Comparison of ENCODE assay signal across 16 cellular contexts in the genomic region with DNA sequence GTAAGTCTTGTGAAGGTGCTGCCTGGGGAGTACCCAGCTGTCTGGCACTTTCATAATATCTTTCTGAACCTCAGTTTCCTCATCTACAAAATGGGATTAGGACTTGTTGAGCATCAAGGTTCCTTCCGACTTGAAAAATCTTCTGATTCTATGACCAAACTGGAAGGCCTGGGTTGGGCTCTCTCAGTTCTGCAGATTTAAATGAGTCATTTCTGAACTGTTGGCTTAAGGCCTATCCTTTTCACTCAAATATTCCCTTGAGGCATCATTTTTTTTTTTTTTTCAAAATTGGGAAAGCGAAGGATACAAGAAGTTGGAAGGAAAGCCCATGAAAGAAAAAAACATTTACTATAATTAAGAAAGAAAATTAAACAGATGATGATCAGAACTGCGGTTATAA. TPM values are rescaled to one million over a fixed set of nuclear protein-coding genes. Genes with fewer than 3 reads are reported as not detected.
A peak's percentile ranks its signal among the peaks of the same experiment; 100 is the strongest.
DNase-seq lines count a peak whose midpoint lies in the region; ATAC-seq, FAIRE-seq and TF ChIP-seq lines count a peak whose summit lies in the region.
"Had no signal": no experiment of that assay in that cellular context is flagged by ENCODE, and none has a peak within 500 bp of the region (broad histone marks: within the 10 kb centered on the region; RNA-seq: fewer than 3 reads in every experiment).

No MANE protein-coding gene starts in this region.

- peak overlapping the region; percentile 45 for H3K27ac ChIP-seq in vagina
- no peak overlapping the region for H3K27ac ChIP-seq in neuronal stem cell (replicated peaks; ENCODE audit: low read length)
- H3K27ac ChIP-seq in small intestine (ENCODE audit: low read depth in 1 of 2, low read length in 1 of 2): no peak overlapping the region
- H3K27ac ChIP-seq: neutrophil, SJSA1, WERI-Rb-1 had no signal

- H2BK120ac ChIP-seq in neuronal stem cell (ENCODE audit: low read depth, low read length): no peak overlapping the region

- peaks cover 17% of the 10 kb centered on the region for H3K4me1 ChIP-seq in vagina
- H3K4me1 ChIP-seq in neuronal stem cell (ENCODE audit: control insufficient read depth in 2 of 2, insufficient read depth in 1 of 2, low read depth in 1 of 2, low read length in 2 of 2): peaks cover 0 to 6% of the 10 kb centered on the region in 2 donors
- no peaks in the 10 kb centered on the region for H3K4me1 ChIP-seq in small intestine (ENCODE audit: control insufficient read depth in 2 of 2, insufficient read depth in 1 of 2, low read depth in 1 of 2, low read length in 1 of 2)

- H3K4me3 Mint-ChIP-seq in MCF 10A (ENCODE audit: unreplicated experiment): no peak overlapping the region
- H3K4me3 Mint-ChIP-seq: activated naive CD4-positive, alpha-beta T cell treated with anti-CD3 and anti-CD28 coated beads for 36 hours; memory B cell; stimulated activated naive CD8-positive, alpha-beta T cell treated with anti-CD3 and anti-CD28 coated beads, Interleukin-15, Interleukin-2, amounts not matched to agents 100 ng/mL and 50 ng/mL, for 24 hours had no signal

- no peak overlapping the region for H2AK5ac ChIP-seq in neuronal stem cell (ENCODE audit: low read depth, low read length)

- no peak overlapping the region for H4K8ac ChIP-seq in neuronal stem cell (ENCODE audit: low read depth, low read length)

- H3K4me3 ChIP-seq in vagina: no peak overlapping the region
- H3K4me3 ChIP-seq in neuronal stem cell (ENCODE audit: low read length in 2 of 2): no peak overlapping the region
- no peak overlapping the region for H3K4me3 ChIP-seq in small intestine (ENCODE audit: low read depth in 1 of 2, low read length in 2 of 2)
- H3K4me3 ChIP-seq: SJSA1, skin epidermis had no signal

- CTCF ChIA-PET in MCF 10A (lab: Yijun Ruan, JAX): interaction anchor here (1.2 to 1.3 kb wide), 2 partner anchors 11 to 36 kb away, joined by 3 to 4 read pairs; no protein-coding TSS in a partner anchor

- H3K27me3 ChIP-seq in vagina: no peaks in the 10 kb centered on the region
- H3K27me3 ChIP-seq in neuronal stem cell (ENCODE audit: control insufficient read depth in 3 of 3, insufficient read depth in 3 of 3, low read depth in 1 of 3, low read length in 3 of 3): no peaks in the 10 kb centered on the region
- no peaks in the 10 kb centered on the region for H3K27me3 ChIP-seq in small intestine (ENCODE audit: control insufficient read depth in 2 of 2, insufficient read depth in 2 of 2, low read length in 2 of 2)
- H3K27me3 ChIP-seq: SJSA1 had no signal

- no peak overlapping the region for H3K4ac ChIP-seq in neuronal stem cell (ENCODE audit: low read length)

- no peak for FAIRE-seq in small intestine (lab: Jason Lieb, UNC)

- no peak overlapping the region for H4K91ac ChIP-seq in neuronal stem cell (ENCODE audit: low read depth, low read length, poor library complexity)

- no peak overlapping the region for H2BK12ac ChIP-seq in neuronal stem cell (ENCODE audit: low read length)

- peaks cover 22% of the 10 kb centered on the region for H3K4me1 Mint-ChIP-seq in MCF 10A (ENCODE audit: insufficient read depth, unreplicated experiment)

- H3K27ac Mint-ChIP-seq in MCF 10A (ENCODE audit: low read depth, unreplicated experiment): no peak overlapping the region
- H3K27ac Mint-ChIP-seq: activated naive CD4-positive, alpha-beta T cell treated with anti-CD3 and anti-CD28 coated beads for 36 hours; memory B cell; stimulated activated naive CD8-positive, alpha-beta T cell treated with anti-CD3 and anti-CD28 coated beads, Interleukin-15, Interleukin-2, amounts not matched to agents 100 ng/mL and 50 ng/mL, for 24 hours had no signal

- H3K9ac ChIP-seq in neuronal stem cell (ENCODE audit: low read depth, low read length, poor library complexity): no peak overlapping the region

- intact Hi-C loops in MCF 10A (cut with micrococcal nuclease): loop anchor here (2.0 to 5.0 kb wide), 2 partner anchors 30 to 56 kb away; no protein-coding TSS in a partner anchor
- intact Hi-C loops in vagina (cut with DNase I): loop anchor here (10.0 kb wide), 1 partner anchor 48 kb away; no protein-coding TSS in a partner anchor

- no peak overlapping the region for H3K4me2 ChIP-seq in neuronal stem cell (ENCODE audit: insufficient read depth, low read length, poor library complexity, severe bottlenecking)

- H3K9me3 ChIP-seq in vagina: no peaks in the 10 kb centered on the region
- no peaks in the 10 kb centered on the region for H3K9me3 ChIP-seq in neuronal stem cell (replicated peaks in 1 of 2; ENCODE audit: control insufficient read depth in 2 of 2, insufficient read depth in 1 of 2, low read depth in 1 of 2, low read length in 2 of 2)
- H3K9me3 ChIP-seq in small intestine (ENCODE audit: control insufficient read depth, low read depth): no peaks in the 10 kb centered on the region
- H3K9me3 ChIP-seq: neutrophil, SJSA1 had no signal

- BruUV-seq in MCF 10A (replicated peaks; lab: Mats Ljungman, UMichigan): no TSS peak

- H3K79me1 ChIP-seq in neuronal stem cell (ENCODE audit: low read depth, low read length): no peaks in the 10 kb centered on the region

- H3K36me3 ChIP-seq in vagina (no peaks in the 10 kb centered on the region), neuronal stem cell (replicated peaks in 1 of 2; ENCODE audit: control insufficient read depth in 2 of 2, insufficient read depth in 2 of 2, low read length in 2 of 2) (no peaks in the 10 kb centered on the region), small intestine (ENCODE audit: control insufficient read depth in 2 of 2, insufficient read depth in 2 of 2, low read length in 2 of 2) (no peaks in the 10 kb centered on the region)
- H3K36me3 ChIP-seq: neutrophil, SJSA1, WERI-Rb-1 had no signal

- TF ChIP-seq POLR2A in vagina (IDR thresholded peaks at IDR 0.05): no peak

- no peak overlapping the region for H3K18ac ChIP-seq in neuronal stem cell (ENCODE audit: low read length)

- no peak overlapping the region for H3K14ac ChIP-seq in neuronal stem cell (ENCODE audit: low read length)

- POLR2A ChIA-PET in MCF 10A (lab: Yijun Ruan, JAX): interaction anchor here (0.8 to 2.4 kb wide), 7 partner anchors 13 to 158 kb away, joined by 3 to 14 read pairs (median 5); a partner anchor contains a TSS

- ATAC-seq in HG03460 (IDR thresholded peaks at IDR 0.05; ENCODE audit: unreplicated experiment): no peak

- no peak overlapping the region for H2BK5ac ChIP-seq in neuronal stem cell (ENCODE audit: low read length)

- TF ChIP-seq CTCF in MCF 10A (IDR thresholded peaks at IDR 0.05; ENCODE audit: unreplicated experiment): no peak
- no peak for TF ChIP-seq CTCF in vagina (IDR thresholded peaks at IDR 0.05)

- no peak overlapping the region for H2AFZ ChIP-seq in neuronal stem cell (ENCODE audit: low read length)

- no CpG with 5 or more reads among the region's 3 CpGs for WGBS in neuronal stem cell (ENCODE audit: extremely low coverage in 2 of 2, insufficient read length in 2 of 2, insufficient replicate concordance in 1 of 2), 2 donors
- WGBS in small intestine, 3 donors: 89 to 93% (median 90%) methylated on average over 3 of the region's 3 CpGs

- no peaks in the 10 kb centered on the region for H3K27me3 Mint-ChIP-seq in MCF 10A (ENCODE audit: insufficient read depth, unreplicated experiment)

- peaks cover 5% of the 10 kb centered on the region for H3K9me3 Mint-ChIP-seq in MCF 10A (ENCODE audit: unreplicated experiment)
- H3K9me3 Mint-ChIP-seq: activated naive CD4-positive, alpha-beta T cell treated with anti-CD3 and anti-CD28 coated beads for 36 hours; memory B cell had no signal

- no peak overlapping the region for H3K23ac ChIP-seq in neuronal stem cell (ENCODE audit: low read depth, low read length, poor library complexity)

- no peak overlapping the region for H2BK15ac ChIP-seq in neuronal stem cell (ENCODE audit: low read length)

- DNase-seq in HPDE6-E6E7 (ENCODE audit: extremely low spot score) (peak; percentile 60), MCF 10A (ENCODE audit: unreplicated experiment) (peak; percentile 90), foreskin melanocyte (peak; percentile 77), vagina (ENCODE audit: extremely low spot score in 2 of 2) (no peak), neuronal stem cell (ENCODE audit: low spot score) (no peak), small intestine (no peak)
- DNase-seq: activated naive CD4-positive, alpha-beta T cell treated with anti-CD3 and anti-CD28 coated beads for 36 hours; erythroblast; NCI-H2081; WERI-Rb-1 had no signal

- peaks cover 21% of the 10 kb centered on the region for H3K36me3 Mint-ChIP-seq in MCF 10A (ENCODE audit: insufficient read depth, unreplicated experiment)

RNA-seq across cellular contexts. Expression of a gene that starts 40.8 kb away (rescaled TPM):
- 37.2 and 53.3 TPM in 2 replicates for total RNA-seq in MCF 10A (2022)
- 88.9 TPM for total RNA-seq in vagina
- 0.31 TPM for polyA plus RNA-seq in neuronal stem cell (2013, experiment 1 of 2)
- polyA plus RNA-seq in neuronal stem cell (2013, experiment 2 of 2): 0.28 TPM
- polyA plus RNA-seq in small intestine: 10 to 100 TPM in 1 of 3 donors, 1 to 10 TPM in 1, under 1 TPM in 1; 0.67 to 15.1 (median 1.9) TPM

Comparison
In these comparisons a context has a peak if more than half of its experiments do, and no peak if none do; other contexts are left out.
1. DNase-seq: peak in HPDE6-E6E7 (single experiment), MCF 10A (single experiment) and foreskin melanocyte (single experiment); none in vagina (0 of 2), neuronal stem cell (single experiment) and small intestine (single experiment).